8 cellular contexts compared by ENCODE assay signal in genomic region chr17:39676198-39676819, GRCh38. TPM values are rescaled to one million over a fixed set of nuclear protein-coding genes. Genes with fewer than 3 reads are reported as not detected.
A peak's percentile ranks its signal among the peaks of the same experiment; 100 is the strongest.
DNase-seq lines count a peak whose midpoint lies in the region; ATAC-seq and TF ChIP-seq lines count a peak whose summit lies in the region.

No MANE protein-coding gene starts in this region.

- peaks cover 14% of the 10 kb centered on the region for H3K4me1 Mint-ChIP-seq in Caco-2 (ENCODE audit: low read depth, unreplicated experiment)

- TF ChIP-seq CTCF in osteoblast (IDR thresholded peaks at IDR 0.05; ENCODE audit: extremely low read depth, low read depth, low read length) (no peak), Caco-2 (IDR thresholded peaks at IDR 0.05; ENCODE audit: insufficient read depth in 1 of 2, low read depth in 1 of 2, low read length in 1 of 2, severe bottlenecking in 1 of 2, unreplicated experiment in 1 of 2) (no peak)

- no peaks in the 10 kb centered on the region for H3K79me2 ChIP-seq in osteoblast (ENCODE audit: insufficient read depth, low read length)

- no peaks in the 10 kb centered on the region for H3K36me3 ChIP-seq in osteoblast (ENCODE audit: insufficient read depth, low read length)
- no peaks in the 10 kb centered on the region for H3K36me3 ChIP-seq in Caco-2 (ENCODE audit: control insufficient read depth, insufficient read depth, low read length)

- H3K4me3 ChIP-seq in osteoblast (ENCODE audit: insufficient read depth, low read length) (no peak overlapping the region), Caco-2 (ENCODE audit: low read depth, low read length) (no peak overlapping the region)

- no peak overlapping the region for H3K27ac ChIP-seq in osteoblast (ENCODE audit: low read depth, low read length)

- H3K27me3 ChIP-seq in osteoblast (ENCODE audit: insufficient read depth, low read length) (peaks cover 8% of the 10 kb centered on the region), Caco-2 (replicated peaks; ENCODE audit: control insufficient read depth, insufficient read depth, low read length) (no peaks in the 10 kb centered on the region)

- no peak overlapping the region for H2AFZ ChIP-seq in osteoblast (ENCODE audit: low read length)

- CTCF ChIA-PET in Caco-2 (lab: Charles Lee), result interaction anchor here (0.9 to 2.2 kb wide), 6 partner anchors 10 to 129 kb away, joined by 3 to 14 read pairs (median 4); no protein-coding TSS in a partner anchor

- H3K9me3 ChIP-seq in osteoblast (ENCODE audit: low read depth, low read length) (no peaks in the 10 kb centered on the region), Caco-2 (no peaks in the 10 kb centered on the region)

- H3K4me2 ChIP-seq in osteoblast (ENCODE audit: insufficient read depth, low read length), result no peak overlapping the region

- ATAC-seq in Right ventricle myocardium inferior, result peak; percentile 23
- no peak for ATAC-seq in GM21737 (IDR thresholded peaks at IDR 0.05; ENCODE audit: unreplicated experiment)

- DNase-seq in Right ventricle myocardium inferior (ENCODE audit: missing footprints) (peak; percentile 87), cardiac septum (ENCODE audit: low spot score) (no peak), NCI-H524 treated with DMSO at 0.1 percent for 48 hours (lab: John Stamatoyannopoulos, UW) (peak; percentile 10), anterior cingulate cortex (lab: John Stamatoyannopoulos, UW) (peak in 41 of 58 donors; percentile 19 to 86 (median 49)), osteoblast (ENCODE audit: insufficient read length, low spot score, missing footprints) (peak; percentile 81), Caco-2 (no peak), amniotic stem cell (lab: John Stamatoyannopoulos, UW) (no peak)

- no peak overlapping the region for H3K4me3 Mint-ChIP-seq in Caco-2 (ENCODE audit: unreplicated experiment)

- H4K20me1 ChIP-seq in osteoblast (ENCODE audit: insufficient read depth, low read length), result peaks cover 8% of the 10 kb centered on the region

- POLR2A ChIA-PET in Caco-2 (lab: Charles Lee), result no interaction called here

- intact Hi-C loops in Right ventricle myocardium inferior (cut with DNase I), result no loop called here
- intact Hi-C loops in cardiac septum (cut with DNase I), result no loop called here
- intact Hi-C loops in Caco-2 (cut with micrococcal nuclease; ENCODE audit: unreplicated experiment), result no loop called here

- H3K36me3 Mint-ChIP-seq in Caco-2 (ENCODE audit: insufficient read depth, unreplicated experiment), result peaks cover 11% of the 10 kb centered on the region

- H3K27me3 Mint-ChIP-seq in Caco-2 (ENCODE audit: insufficient read depth, unreplicated experiment), result no peaks in the 10 kb centered on the region

- H3K9me3 Mint-ChIP-seq in Caco-2 (ENCODE audit: unreplicated experiment), result no peaks in the 10 kb centered on the region

- BruUV-seq in Caco-2 (replicated peaks; lab: Mats Ljungman, UMichigan), result no TSS peak

- no peak overlapping the region for H3K27ac Mint-ChIP-seq in Caco-2 (ENCODE audit: unreplicated experiment)

- H3K4me1 ChIP-seq in osteoblast (ENCODE audit: insufficient read depth, low read length), result no peaks in the 10 kb centered on the region
- H3K4me1 ChIP-seq in Caco-2, result peaks cover 31% of the 10 kb centered on the region

RNA-seq across cellular contexts. Expression of gene PNMT, which starts 8.1 kb away (rescaled TPM):
- 5.1 TPM for total RNA-seq in Right ventricle myocardium inferior
- 10.9 TPM for total RNA-seq in cardiac septum
- not detected in 2 replicates for total RNA-seq in osteoblast
- not detected in 2 replicates for total RNA-seq in Caco-2 (2022)

RNA-seq across cellular contexts. Expression of gene TCAP, which starts 11.2 kb away (rescaled TPM):
- total RNA-seq in Right ventricle myocardium inferior (5,286 TPM), cardiac septum (4,725 TPM), osteoblast (0.29 and 0.36 TPM in 2 replicates), Caco-2 (2022) (1.6 TPM in 2 replicates)

RNA-seq across cellular contexts. Expression of gene PGAP3, which starts 11.5 kb away (rescaled TPM):
- total RNA-seq in Right ventricle myocardium inferior, result 10.4 TPM
- total RNA-seq in cardiac septum, result 15.3 TPM
- total RNA-seq in osteoblast, result 10.3 and 10.9 TPM in 2 replicates
- total RNA-seq in Caco-2 (2022), result 14.7 and 17.4 TPM in 2 replicates

RNA-seq across cellular contexts. Expression of gene ERBB2, which starts 23.6 kb away (rescaled TPM):
- total RNA-seq in Right ventricle myocardium inferior, result 68.7 TPM
- total RNA-seq in cardiac septum, result 84.4 TPM
- total RNA-seq in osteoblast, result 40.4 and 44.2 TPM in 2 replicates
- 121 and 124 TPM in 2 replicates for total RNA-seq in Caco-2 (2022)

RNA-seq across cellular contexts. Expression of gene STARD3, which starts 39.4 kb away (rescaled TPM):
- total RNA-seq in Right ventricle myocardium inferior, result 21.4 TPM
- 21.9 TPM for total RNA-seq in cardiac septum
- total RNA-seq in osteoblast, result 31.5 and 35.8 TPM in 2 replicates
- 42.6 and 55.5 TPM in 2 replicates for total RNA-seq in Caco-2 (2022)

Comparison
In these comparisons a context has a peak if more than half of its experiments do, and no peak if none do; other contexts are left out.
1. DNase-seq: peak in Right ventricle myocardium inferior (single experiment), NCI-H524 treated with DMSO at 0.1 percent for 48 hours (single experiment), anterior cingulate cortex (41 of 58) and osteoblast (single experiment); none in cardiac septum (single experiment), Caco-2 (0 of 2) and amniotic stem cell (single experiment).
2. RNA of gene TCAP, which starts 11.2 kb away (total RNA-seq): 5,286 TPM in Right ventricle myocardium inferior (single experiment) and 4,725 TPM in cardiac septum (single experiment); 1.6 TPM in Caco-2 and 0.29 to 0.36 TPM in osteoblast; every median in the first group is over 1,000 times any median in the second.